1 cellular context compared by ENCODE assay signal in the genomic region with DNA sequence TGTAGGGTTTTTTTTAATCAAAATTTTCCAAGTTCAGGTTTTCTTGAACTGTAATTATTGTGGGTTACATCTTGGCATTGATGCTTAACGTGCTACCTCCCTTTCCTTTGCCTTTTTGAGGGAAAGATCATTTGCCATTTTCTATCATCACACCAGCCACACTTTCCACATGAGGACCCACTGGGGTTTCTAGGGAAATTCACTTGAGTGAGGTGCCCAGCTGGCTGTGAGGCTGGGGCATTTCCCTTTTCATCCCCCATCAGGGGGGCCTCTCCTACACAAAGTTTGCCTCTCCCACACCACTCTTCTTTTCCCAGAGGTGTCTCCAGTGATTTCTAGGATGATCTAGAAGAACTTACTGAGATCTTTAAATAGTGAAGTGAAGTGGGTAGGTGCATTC.
TF ChIP-seq lines count a peak whose summit lies in the region.

No MANE protein-coding gene starts in this region.

TF ChIP-seq in GM12878, 131 proteins besides CTCF, POLR2A, EP300 and RAD21:
- TF ChIP-seq, protein P1, sequence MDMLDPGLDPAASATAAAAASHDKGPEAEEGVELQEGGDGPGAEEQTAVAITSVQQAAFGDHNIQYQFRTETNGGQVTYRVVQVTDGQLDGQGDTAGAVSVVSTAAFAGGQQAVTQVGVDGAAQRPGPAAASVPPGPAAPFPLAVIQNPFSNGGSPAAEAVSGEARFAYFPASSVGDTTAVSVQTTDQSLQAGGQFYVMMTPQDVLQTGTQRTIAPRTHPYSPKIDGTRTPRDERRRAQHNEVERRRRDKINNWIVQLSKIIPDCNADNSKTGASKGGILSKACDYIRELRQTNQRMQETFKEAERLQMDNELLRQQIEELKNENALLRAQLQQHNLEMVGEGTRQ (IDR thresholded peaks at IDR 0.05; ENCODE audit: borderline replicate concordance, low read depth, low read length) = no peak
- TF ChIP-seq NFXL1 (IDR thresholded peaks at IDR 0.05; ENCODE audit: borderline replicate concordance) (no peak), RUNX3 (IDR thresholded peaks at IDR 0.05; ENCODE audit: low read length) (peak; percentile 64; the same call in 1 of the 2 replicates), RCOR1 (conservative IDR thresholded peaks at IDR 0.05; ENCODE audit: low read depth, low read length) (no peak), RAD51 (IDR thresholded peaks at IDR 0.05) (no peak), POLR2AphosphoS5 (IDR thresholded peaks at IDR 0.05; ENCODE audit: low read length) (no peak), FOS (IDR thresholded peaks at IDR 0.05; ENCODE audit: borderline replicate concordance, extremely low read depth, insufficient read length) (no peak), WRNIP1 (IDR thresholded peaks at IDR 0.05; ENCODE audit: borderline replicate concordance, low read depth, low read length) (no peak), EGR1 (IDR thresholded peaks at IDR 0.05; ENCODE audit: borderline replicate concordance in 1 of 2, low read depth in 2 of 2, low read length in 2 of 2) (no peak), YY1 (IDR thresholded peaks at IDR 0.05; ENCODE audit: low read depth, low read length) (no peak), STAT1 (conservative IDR thresholded peaks at IDR 0.05) (no peak), TCF12 (IDR thresholded peaks at IDR 0.05; ENCODE audit: low read depth, low read length) (0 out of 2 replicates have a peak, but pooled peaks have one; percentile 12), MEF2B (IDR thresholded peaks at IDR 0.05; ENCODE audit: partially characterized antibody, poor library complexity, severe bottlenecking) (no peak), BCL11A (IDR thresholded peaks at IDR 0.05; ENCODE audit: low read depth, low read length) (no peak), CHD4 (IDR thresholded peaks at IDR 0.05) (no peak), SMC3 (IDR thresholded peaks at IDR 0.05; ENCODE audit: borderline replicate concordance, low read length) (no peak), GABPA (IDR thresholded peaks at IDR 0.05; ENCODE audit: low read depth) (no peak), PAX5 (IDR thresholded peaks at IDR 0.05; ENCODE audit: borderline replicate concordance, low read depth, low read length) (peak; percentile 30; the same call in 1 of the 2 replicates), RELA (IDR thresholded peaks at IDR 0.05; ENCODE audit: borderline replicate concordance, partially characterized antibody) (peak; percentile 24), IKZF2 (IDR thresholded peaks at IDR 0.05) (no peak), NFIC (IDR thresholded peaks at IDR 0.05; ENCODE audit: low read depth, low read length) (peak; percentile 68; the same call in 1 of the 2 replicates), SP1 (IDR thresholded peaks at IDR 0.05; ENCODE audit: low read depth, low read length) (no peak), TCF7 (IDR thresholded peaks at IDR 0.05; ENCODE audit: borderline replicate concordance) (no peak), SMAD5 (IDR thresholded peaks at IDR 0.05; ENCODE audit: low read depth) (no peak), ZSCAN29 (IDR thresholded peaks at IDR 0.05) (no peak), PAX8 (IDR thresholded peaks at IDR 0.05) (no peak), SUPT20H (IDR thresholded peaks at IDR 0.05; ENCODE audit: borderline replicate concordance, control insufficient read depth, low read depth, low read length) (no peak), HCFC1 (IDR thresholded peaks at IDR 0.05; ENCODE audit: low read length) (no peak), FOXM1 (IDR thresholded peaks at IDR 0.05; ENCODE audit: low read depth, low read length) (peak; percentile 73; the same call in 1 of the 2 replicates)
- TF ChIP-seq, protein P2, sequence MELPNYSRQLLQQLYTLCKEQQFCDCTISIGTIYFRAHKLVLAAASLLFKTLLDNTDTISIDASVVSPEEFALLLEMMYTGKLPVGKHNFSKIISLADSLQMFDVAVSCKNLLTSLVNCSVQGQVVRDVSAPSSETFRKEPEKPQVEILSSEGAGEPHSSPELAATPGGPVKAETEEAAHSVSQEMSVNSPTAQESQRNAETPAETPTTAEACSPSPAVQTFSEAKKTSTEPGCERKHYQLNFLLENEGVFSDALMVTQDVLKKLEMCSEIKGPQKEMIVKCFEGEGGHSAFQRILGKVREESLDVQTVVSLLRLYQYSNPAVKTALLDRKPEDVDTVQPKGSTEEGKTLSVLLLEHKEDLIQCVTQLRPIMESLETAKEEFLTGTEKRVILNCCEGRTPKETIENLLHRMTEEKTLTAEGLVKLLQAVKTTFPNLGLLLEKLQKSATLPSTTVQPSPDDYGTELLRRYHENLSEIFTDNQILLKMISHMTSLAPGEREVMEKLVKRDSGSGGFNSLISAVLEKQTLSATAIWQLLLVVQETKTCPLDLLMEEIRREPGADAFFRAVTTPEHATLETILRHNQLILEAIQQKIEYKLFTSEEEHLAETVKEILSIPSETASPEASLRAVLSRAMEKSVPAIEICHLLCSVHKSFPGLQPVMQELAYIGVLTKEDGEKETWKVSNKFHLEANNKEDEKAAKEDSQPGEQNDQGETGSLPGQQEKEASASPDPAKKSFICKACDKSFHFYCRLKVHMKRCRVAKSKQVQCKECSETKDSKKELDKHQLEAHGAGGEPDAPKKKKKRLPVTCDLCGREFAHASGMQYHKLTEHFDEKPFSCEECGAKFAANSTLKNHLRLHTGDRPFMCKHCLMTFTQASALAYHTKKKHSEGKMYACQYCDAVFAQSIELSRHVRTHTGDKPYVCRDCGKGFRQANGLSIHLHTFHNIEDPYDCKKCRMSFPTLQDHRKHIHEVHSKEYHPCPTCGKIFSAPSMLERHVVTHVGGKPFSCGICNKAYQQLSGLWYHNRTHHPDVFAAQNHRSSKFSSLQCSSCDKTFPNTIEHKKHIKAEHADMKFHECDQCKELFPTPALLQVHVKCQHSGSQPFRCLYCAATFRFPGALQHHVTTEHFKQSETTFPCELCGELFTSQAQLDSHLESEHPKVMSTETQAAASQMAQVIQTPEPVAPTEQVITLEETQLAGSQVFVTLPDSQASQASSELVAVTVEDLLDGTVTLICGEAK (IDR thresholded peaks at IDR 0.05; ENCODE audit: borderline replicate concordance) = no peak
- TF ChIP-seq, protein P3, sequence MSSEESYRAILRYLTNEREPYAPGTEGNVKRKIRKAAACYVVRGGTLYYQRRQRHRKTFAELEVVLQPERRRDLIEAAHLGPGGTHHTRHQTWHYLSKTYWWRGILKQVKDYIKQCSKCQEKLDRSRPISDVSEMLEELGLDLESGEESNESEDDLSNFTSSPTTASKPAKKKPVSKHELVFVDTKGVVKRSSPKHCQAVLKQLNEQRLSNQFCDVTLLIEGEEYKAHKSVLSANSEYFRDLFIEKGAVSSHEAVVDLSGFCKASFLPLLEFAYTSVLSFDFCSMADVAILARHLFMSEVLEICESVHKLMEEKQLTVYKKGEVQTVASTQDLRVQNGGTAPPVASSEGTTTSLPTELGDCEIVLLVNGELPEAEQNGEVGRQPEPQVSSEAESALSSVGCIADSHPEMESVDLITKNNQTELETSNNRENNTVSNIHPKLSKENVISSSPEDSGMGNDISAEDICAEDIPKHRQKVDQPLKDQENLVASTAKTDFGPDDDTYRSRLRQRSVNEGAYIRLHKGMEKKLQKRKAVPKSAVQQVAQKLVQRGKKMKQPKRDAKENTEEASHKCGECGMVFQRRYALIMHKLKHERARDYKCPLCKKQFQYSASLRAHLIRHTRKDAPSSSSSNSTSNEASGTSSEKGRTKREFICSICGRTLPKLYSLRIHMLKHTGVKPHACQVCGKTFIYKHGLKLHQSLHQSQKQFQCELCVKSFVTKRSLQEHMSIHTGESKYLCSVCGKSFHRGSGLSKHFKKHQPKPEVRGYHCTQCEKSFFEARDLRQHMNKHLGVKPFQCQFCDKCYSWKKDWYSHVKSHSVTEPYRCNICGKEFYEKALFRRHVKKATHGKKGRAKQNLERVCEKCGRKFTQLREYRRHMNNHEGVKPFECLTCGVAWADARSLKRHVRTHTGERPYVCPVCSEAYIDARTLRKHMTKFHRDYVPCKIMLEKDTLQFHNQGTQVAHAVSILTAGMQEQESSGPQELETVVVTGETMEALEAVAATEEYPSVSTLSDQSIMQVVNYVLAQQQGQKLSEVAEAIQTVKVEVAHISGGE (CRISPR knock-in tag; IDR thresholded peaks at IDR 0.05) = no peak
- TF ChIP-seq, protein P4, sequence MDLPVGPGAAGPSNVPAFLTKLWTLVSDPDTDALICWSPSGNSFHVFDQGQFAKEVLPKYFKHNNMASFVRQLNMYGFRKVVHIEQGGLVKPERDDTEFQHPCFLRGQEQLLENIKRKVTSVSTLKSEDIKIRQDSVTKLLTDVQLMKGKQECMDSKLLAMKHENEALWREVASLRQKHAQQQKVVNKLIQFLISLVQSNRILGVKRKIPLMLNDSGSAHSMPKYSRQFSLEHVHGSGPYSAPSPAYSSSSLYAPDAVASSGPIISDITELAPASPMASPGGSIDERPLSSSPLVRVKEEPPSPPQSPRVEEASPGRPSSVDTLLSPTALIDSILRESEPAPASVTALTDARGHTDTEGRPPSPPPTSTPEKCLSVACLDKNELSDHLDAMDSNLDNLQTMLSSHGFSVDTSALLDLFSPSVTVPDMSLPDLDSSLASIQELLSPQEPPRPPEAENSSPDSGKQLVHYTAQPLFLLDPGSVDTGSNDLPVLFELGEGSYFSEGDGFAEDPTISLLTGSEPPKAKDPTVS (IDR thresholded peaks at IDR 0.05; ENCODE audit: low read depth, low read length) = no peak
- TF ChIP-seq, protein P5, sequence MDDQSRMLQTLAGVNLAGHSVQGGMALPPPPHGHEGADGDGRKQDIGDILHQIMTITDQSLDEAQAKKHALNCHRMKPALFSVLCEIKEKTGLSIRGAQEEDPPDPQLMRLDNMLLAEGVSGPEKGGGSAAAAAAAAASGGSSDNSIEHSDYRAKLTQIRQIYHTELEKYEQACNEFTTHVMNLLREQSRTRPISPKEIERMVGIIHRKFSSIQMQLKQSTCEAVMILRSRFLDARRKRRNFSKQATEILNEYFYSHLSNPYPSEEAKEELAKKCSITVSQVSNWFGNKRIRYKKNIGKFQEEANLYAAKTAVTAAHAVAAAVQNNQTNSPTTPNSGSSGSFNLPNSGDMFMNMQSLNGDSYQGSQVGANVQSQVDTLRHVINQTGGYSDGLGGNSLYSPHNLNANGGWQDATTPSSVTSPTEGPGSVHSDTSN (IDR thresholded peaks at IDR 0.05; ENCODE audit: insufficient replicate concordance, low read depth, low read length) = no peak
- TF ChIP-seq, protein P6, sequence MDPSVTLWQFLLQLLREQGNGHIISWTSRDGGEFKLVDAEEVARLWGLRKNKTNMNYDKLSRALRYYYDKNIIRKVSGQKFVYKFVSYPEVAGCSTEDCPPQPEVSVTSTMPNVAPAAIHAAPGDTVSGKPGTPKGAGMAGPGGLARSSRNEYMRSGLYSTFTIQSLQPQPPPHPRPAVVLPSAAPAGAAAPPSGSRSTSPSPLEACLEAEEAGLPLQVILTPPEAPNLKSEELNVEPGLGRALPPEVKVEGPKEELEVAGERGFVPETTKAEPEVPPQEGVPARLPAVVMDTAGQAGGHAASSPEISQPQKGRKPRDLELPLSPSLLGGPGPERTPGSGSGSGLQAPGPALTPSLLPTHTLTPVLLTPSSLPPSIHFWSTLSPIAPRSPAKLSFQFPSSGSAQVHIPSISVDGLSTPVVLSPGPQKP (IDR thresholded peaks at IDR 0.05; ENCODE audit: low read depth, low read length) = no peak
